In the genomic region with DNA sequence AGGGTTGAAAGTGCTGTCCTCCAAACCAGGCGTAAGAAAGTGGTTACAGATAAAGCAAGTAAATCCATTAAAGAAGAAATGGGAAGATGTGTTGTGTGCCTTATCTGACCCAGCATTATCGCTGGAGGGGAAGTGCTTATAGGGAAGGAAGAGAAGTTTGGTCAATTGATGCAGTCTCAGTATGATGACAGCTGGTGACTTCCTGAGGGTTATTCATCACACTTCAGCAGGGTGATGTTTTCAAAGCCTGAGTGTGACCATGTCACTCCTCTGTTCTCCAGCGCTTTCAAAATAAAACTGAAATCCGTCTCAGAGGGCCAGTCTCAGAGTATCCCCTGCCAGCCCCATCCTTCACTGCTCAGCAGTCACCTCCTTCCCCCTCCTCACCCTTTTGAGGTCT, we compare ENCODE assay signal across 24 cellular contexts.
A peak's percentile ranks its signal among the peaks of the same experiment; 100 is the strongest.
DNase-seq lines count a peak whose midpoint lies in the region; ATAC-seq and TF ChIP-seq lines count a peak whose summit lies in the region.
"Had no signal": no experiment of that assay in that cellular context is flagged by ENCODE, and none has a peak within 500 bp of the region (broad histone marks: within the 10 kb centered on the region; RNA-seq: fewer than 3 reads in every experiment).

No MANE protein-coding gene starts in this region.

- H3T11ph ChIP-seq in H9 (ENCODE audit: low read length): no peak overlapping the region

- DNase-seq in GF-D8 (lab: John Stamatoyannopoulos, UW) (peak; percentile 10), omental fat pad (ENCODE audit: low spot score) (no peak), HuH-7 (ENCODE audit: low spot score) (no peak), H9 (no peak)
- DNase-seq in naive thymus-derived CD4-positive, alpha-beta T cell: no peak
- DNase-seq: activated effector memory CD4-positive, alpha-beta T cell treated with anti-CD3 and anti-CD28 coated beads, Interleukin-2, amount 50 U/mL, for 16 hours; activated naive CD8-positive, alpha-beta T cell treated with anti-CD3 and anti-CD28 coated beads for 36 hours; activated T-cell treated with anti-CD3 and anti-CD28 coated beads, Interleukin-2, amount 50 U/mL, for 1 hour; aorta; Calu3; dermis blood vessel endothelial cell; DMS79 treated with DMSO at 0.1 percent for 48 hours; esophagus squamous epithelium; foreskin melanocyte; Karpas-422; midbrain; natural killer cell; NCI-H146; NCI-H524 treated with DMSO at 0.1 percent for 48 hours; tibial artery had no signal

- H3K27me3 Mint-ChIP-seq in dendritic cell treated with granulocyte-macrophage colony-stimulating factor and Interleukin-4, amounts not matched to agents 40 ng/mL and 50 ng/mL, for 4 days: no peaks in the 10 kb centered on the region
- peaks cover 0 to 4% (median 0%) of the 10 kb centered on the region in 5 donors for H3K27me3 Mint-ChIP-seq in naive thymus-derived CD4-positive, alpha-beta T cell
- peaks cover 18% of the 10 kb centered on the region for H3K27me3 Mint-ChIP-seq in H9 (ENCODE audit: low read depth)
- H3K27me3 Mint-ChIP-seq: activated naive CD8-positive, alpha-beta T cell treated with anti-CD3 and anti-CD28 coated beads for 36 hours had no signal

- no peak overlapping the region for H2BK5ac ChIP-seq in H9 (ENCODE audit: insufficient read length, low read length)

- WGBS in H9 (ENCODE audit: extremely low coverage, insufficient read length, low lambda C conversion rate): no CpG with 5 or more reads among the region's 4 CpGs

- H2BK120ac ChIP-seq in H9 (ENCODE audit: low read depth, low read length, poor library complexity, severe bottlenecking): no peak overlapping the region

- no peak overlapping the region for H3K4ac ChIP-seq in H9 (ENCODE audit: low read depth, low read length)

- H4K8ac ChIP-seq in H9 (replicated peaks; ENCODE audit: insufficient read length, low read depth, low read length): no peak overlapping the region

- no peaks in the 10 kb centered on the region for H3K23me2 ChIP-seq in H9 (ENCODE audit: insufficient read length, low read depth, low read length, poor library complexity, severe bottlenecking)

- peak overlapping the region in 9 of 11 experiments; percentile 43 to 75 (median 63); a peak in 16 of 22 replicates for H3K27ac ChIP-seq in BLaER1 treated with 17β-estradiol and CSF1 and Interleukin-3, amounts not matched to agents 10 nM and 100 nM
- H3K27ac ChIP-seq in naive thymus-derived CD4-positive, alpha-beta T cell (ENCODE audit: low read depth, low read length): no peak overlapping the region
- H3K27ac ChIP-seq in H9 (ENCODE audit: insufficient read length, low read depth, low read length): no peak overlapping the region
- H3K27ac ChIP-seq: esophagus squamous epithelium, SJSA1, tibial artery had no signal

- no peak overlapping the region for H3K23ac ChIP-seq in H9 (ENCODE audit: insufficient read length, low read depth, low read length)

- H4K91ac ChIP-seq in H9 (ENCODE audit: insufficient read length, low read depth, low read length): no peak overlapping the region

- intact Hi-C loops in dendritic cell treated with granulocyte-macrophage colony-stimulating factor and Interleukin-4, amounts not matched to agents 40 ng/mL and 50 ng/mL, for 4 days (cut with micrococcal nuclease): no loop called here
- intact Hi-C loops in naive thymus-derived CD4-positive, alpha-beta T cell (cut with micrococcal nuclease): no loop called here

- peak overlapping the region in 7 of 11 experiments; percentile 25 to 68 (median 47); a peak in 10 of 22 replicates for H3K9ac ChIP-seq in BLaER1 treated with 17β-estradiol and CSF1 and Interleukin-3, amounts not matched to agents 10 nM and 100 nM
- H3K9ac ChIP-seq in H9 (ENCODE audit: extremely low read depth, insufficient read length, low read length): no peak overlapping the region

- H3K36me3 ChIP-seq in BLaER1 treated with 17β-estradiol and CSF1 and Interleukin-3, amounts not matched to agents 10 nM and 100 nM: no peaks in the 10 kb centered on the region
- no peaks in the 10 kb centered on the region for H3K36me3 ChIP-seq in naive thymus-derived CD4-positive, alpha-beta T cell (ENCODE audit: control insufficient read depth in 2 of 3, insufficient read depth in 3 of 3, low read length in 3 of 3)
- H3K36me3 ChIP-seq: esophagus squamous epithelium, SJSA1, tibial artery had no signal

- no peak for TF ChIP-seq CTCF in omental fat pad (IDR thresholded peaks at IDR 0.05)
- TF ChIP-seq CTCF in H9 (conservative IDR thresholded peaks at IDR 0.05): no peak

- H4K5ac ChIP-seq in H9 (ENCODE audit: insufficient read length, low read depth, low read length): no peak overlapping the region

- POLR2A ChIA-PET in naive thymus-derived CD4-positive, alpha-beta T cell (lab: Charles Lee): no interaction called here

- H3K4me3 ChIP-seq in BLaER1 treated with 17β-estradiol and CSF1 and Interleukin-3, amounts not matched to agents 10 nM and 100 nM: no peak overlapping the region
- no peak overlapping the region for H3K4me3 ChIP-seq in naive thymus-derived CD4-positive, alpha-beta T cell (ENCODE audit: low read length)
- H3K4me3 ChIP-seq: esophagus squamous epithelium, SJSA1, smooth muscle cell, tibial artery had no signal

- no peak overlapping the region for H2BK15ac ChIP-seq in H9 (ENCODE audit: low read depth, low read length)

- H3K56ac ChIP-seq in H9 (ENCODE audit: insufficient read length, low read depth, low read length): no peak overlapping the region

- peak; percentile 74 for ATAC-seq in naive thymus-derived CD4-positive, alpha-beta T cell
- no peak for ATAC-seq in omental fat pad (ENCODE audit: low FRiP score)
- ATAC-seq: natural killer cell had no signal

- no peak overlapping the region for H2BK12ac ChIP-seq in H9 (ENCODE audit: insufficient read length, low read depth, low read length)

- peaks cover 8 to 65% (median 37%) of the 10 kb centered on the region in 10 experiments; a peak in 18 of 20 replicates for H3K4me1 ChIP-seq in BLaER1 treated with 17β-estradiol and CSF1 and Interleukin-3, amounts not matched to agents 10 nM and 100 nM
- H3K4me1 ChIP-seq in naive thymus-derived CD4-positive, alpha-beta T cell (ENCODE audit: control insufficient read depth in 2 of 2, insufficient read depth in 2 of 2, low read length in 2 of 2): no peaks in the 10 kb centered on the region
- H3K4me1 ChIP-seq in H9 (ENCODE audit: insufficient read depth, low read length): no peaks in the 10 kb centered on the region
- H3K4me1 ChIP-seq: esophagus squamous epithelium, SJSA1, tibial artery had no signal

- no peak overlapping the region for H2BK20ac ChIP-seq in H9 (ENCODE audit: low read depth, low read length, poor library complexity, severe bottlenecking)

- H3K4me2 ChIP-seq in BLaER1 treated with 17β-estradiol and CSF1 and Interleukin-3, amounts not matched to agents 10 nM and 100 nM: peak overlapping the region; percentile 41 to 93 (median 67); a peak in 21 of 22 replicates
- H3K4me2 ChIP-seq in H9 (ENCODE audit: insufficient read depth, insufficient read length, low read length): no peak overlapping the region
- H3K4me2 ChIP-seq: smooth muscle cell had no signal

- peaks cover 10% of the 10 kb centered on the region for H3K4me1 Mint-ChIP-seq in dendritic cell treated with granulocyte-macrophage colony-stimulating factor and Interleukin-4, amounts not matched to agents 40 ng/mL and 50 ng/mL, for 4 days (ENCODE audit: low read depth)
- H3K4me1 Mint-ChIP-seq in naive thymus-derived CD4-positive, alpha-beta T cell: no peaks in the 10 kb centered on the region
- H3K4me1 Mint-ChIP-seq in H9: no peaks in the 10 kb centered on the region
- H3K4me1 Mint-ChIP-seq: activated naive CD8-positive, alpha-beta T cell treated with anti-CD3 and anti-CD28 coated beads for 36 hours had no signal

- peak overlapping the region; percentile 17 for H3K27ac Mint-ChIP-seq in dendritic cell treated with granulocyte-macrophage colony-stimulating factor and Interleukin-4, amounts not matched to agents 40 ng/mL and 50 ng/mL, for 4 days
- H3K27ac Mint-ChIP-seq in naive thymus-derived CD4-positive, alpha-beta T cell: no peak overlapping the region
- no peak overlapping the region for H3K27ac Mint-ChIP-seq in H9
- H3K27ac Mint-ChIP-seq: activated naive CD8-positive, alpha-beta T cell treated with anti-CD3 and anti-CD28 coated beads for 36 hours; natural killer cell had no signal

- no peaks in the 10 kb centered on the region for H3K9me3 Mint-ChIP-seq in dendritic cell treated with granulocyte-macrophage colony-stimulating factor and Interleukin-4, amounts not matched to agents 40 ng/mL and 50 ng/mL, for 4 days
- H3K9me3 Mint-ChIP-seq in naive thymus-derived CD4-positive, alpha-beta T cell: peaks cover 0 to 25% (median 11%) of the 10 kb centered on the region in 11 donors
- H3K9me3 Mint-ChIP-seq in H9: no peaks in the 10 kb centered on the region

- H3K4me3 Mint-ChIP-seq in dendritic cell treated with granulocyte-macrophage colony-stimulating factor and Interleukin-4, amounts not matched to agents 40 ng/mL and 50 ng/mL, for 4 days: no peak overlapping the region
- H3K4me3 Mint-ChIP-seq in naive thymus-derived CD4-positive, alpha-beta T cell: no peak overlapping the region
- H3K4me3 Mint-ChIP-seq in H9: no peak overlapping the region
- H3K4me3 Mint-ChIP-seq: activated naive CD8-positive, alpha-beta T cell treated with anti-CD3 and anti-CD28 coated beads for 36 hours; natural killer cell had no signal

- no peaks in the 10 kb centered on the region for H3K36me3 Mint-ChIP-seq in dendritic cell treated with granulocyte-macrophage colony-stimulating factor and Interleukin-4, amounts not matched to agents 40 ng/mL and 50 ng/mL, for 4 days (ENCODE audit: low read depth)
- H3K36me3 Mint-ChIP-seq in naive thymus-derived CD4-positive, alpha-beta T cell: no peaks in the 10 kb centered on the region
- no peaks in the 10 kb centered on the region for H3K36me3 Mint-ChIP-seq in H9 (ENCODE audit: insufficient read depth in 1 of 3, low read depth in 3 of 3)
- H3K36me3 Mint-ChIP-seq: activated naive CD8-positive, alpha-beta T cell treated with anti-CD3 and anti-CD28 coated beads for 36 hours; natural killer cell had no signal

- H4K20me1 ChIP-seq in BLaER1 treated with 17β-estradiol and CSF1 and Interleukin-3, amounts not matched to agents 10 nM and 100 nM: no peaks in the 10 kb centered on the region
- H4K20me1 ChIP-seq in H9 (ENCODE audit: control insufficient read depth, insufficient read depth, insufficient read length): no peaks in the 10 kb centered on the region

- H3K27me3 ChIP-seq in BLaER1 treated with 17β-estradiol and CSF1 and Interleukin-3, amounts not matched to agents 10 nM and 100 nM: no peaks in the 10 kb centered on the region
- H3K27me3 ChIP-seq in naive thymus-derived CD4-positive, alpha-beta T cell (ENCODE audit: control insufficient read depth in 2 of 2, insufficient read depth in 2 of 2, low read length in 2 of 2): no peaks in the 10 kb centered on the region
- H3K27me3 ChIP-seq in H9 (ENCODE audit: insufficient read depth, low read length): no peaks in the 10 kb centered on the region
- H3K27me3 ChIP-seq: esophagus squamous epithelium, SJSA1, tibial artery had no signal

- H2AFZ ChIP-seq in H9 (ENCODE audit: low read length): no peak overlapping the region

- H2AK5ac ChIP-seq in H9 (ENCODE audit: insufficient read length, low read length): no peak overlapping the region

- H3K18ac ChIP-seq in H9 (ENCODE audit: insufficient read length, low read depth, low read length): no peak overlapping the region

- CTCF ChIA-PET in naive thymus-derived CD4-positive, alpha-beta T cell (lab: Charles Lee): no interaction called here

- H3K14ac ChIP-seq in H9 (ENCODE audit: insufficient read depth, low read length): no peak overlapping the region

- H3K9me3 ChIP-seq in BLaER1 treated with 17β-estradiol and CSF1 and Interleukin-3, amounts not matched to agents 10 nM and 100 nM (replicated peaks in 1 of 11): no peaks in the 10 kb centered on the region; a peak in 2 of 22 replicates
- H3K9me3 ChIP-seq in naive thymus-derived CD4-positive, alpha-beta T cell (ENCODE audit: control insufficient read depth in 2 of 3, low read length in 3 of 3): no peaks in the 10 kb centered on the region
- no peaks in the 10 kb centered on the region for H3K9me3 ChIP-seq in H9 (ENCODE audit: control insufficient read depth, low read depth, low read length)
- H3K9me3 ChIP-seq: esophagus squamous epithelium, SJSA1, tibial artery had no signal

- no peaks in the 10 kb centered on the region for H3K79me1 ChIP-seq in H9 (ENCODE audit: insufficient read depth, low read depth, low read length, poor library complexity, severe bottlenecking)

- no peaks in the 10 kb centered on the region for H3K79me2 ChIP-seq in H9 (ENCODE audit: insufficient read depth, low read length)

Comparison
In these comparisons a context has a peak if more than half of its experiments do, and no peak if none do; other contexts are left out.
1. H3K27ac ChIP-seq: peak in BLaER1 treated with 17β-estradiol and CSF1 and Interleukin-3, amounts not matched to agents 10 nM and 100 nM (9 of 11); none in naive thymus-derived CD4-positive, alpha-beta T cell (single experiment) and H9 (single experiment).